Comparison of ENCODE assay signal across 6 cellular contexts in genomic region chr7:91731962-91732361, GRCh38.
"Had no signal": no experiment of that assay in that cellular context is flagged by ENCODE, and none has a peak within 500 bp of the region (broad histone marks: within the 10 kb centered on the region; RNA-seq: fewer than 3 reads in every experiment).

No MANE protein-coding gene starts in this region.

- H3K4me3 Mint-ChIP-seq: IgD-negative memory B cell had no signal

- DNase-seq: IMR-90, KBM-7 had no signal

- H3K27ac Mint-ChIP-seq: IgD-negative memory B cell had no signal

- H3K4me1 Mint-ChIP-seq: IgD-negative memory B cell had no signal

- H3K4me3 ChIP-seq: K562 had no signal

- H3K27me3 Mint-ChIP-seq: IgD-negative memory B cell had no signal

- ATAC-seq: HepG2, K562 had no signal

- H3K27ac ChIP-seq: HL-60 had no signal

- H3K36me3 Mint-ChIP-seq: IgD-negative memory B cell had no signal
